13 cellular contexts compared by ENCODE assay signal in the genomic region with DNA sequence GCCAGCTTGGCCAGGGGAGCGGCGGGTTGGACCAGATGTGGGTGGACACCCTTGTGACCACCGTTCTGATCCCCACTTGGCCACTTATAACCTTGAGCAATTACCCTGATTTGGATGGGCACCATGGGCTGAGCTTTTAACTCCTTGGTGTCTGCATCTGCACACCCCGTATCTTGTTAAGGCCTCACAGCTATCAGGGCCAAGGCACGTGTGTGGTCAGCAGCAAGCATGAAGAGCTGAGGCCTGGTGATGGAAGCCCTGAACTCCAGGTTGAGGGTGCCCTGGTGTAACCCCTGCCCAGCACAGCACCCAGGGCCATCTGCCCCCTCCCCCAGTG.
DNase-seq lines count a peak whose midpoint lies in the region; ATAC-seq and TF ChIP-seq lines count a peak whose summit lies in the region.
"Had no signal": no experiment of that assay in that cellular context is flagged by ENCODE, and none has a peak within 500 bp of the region (broad histone marks: within the 10 kb centered on the region; RNA-seq: fewer than 3 reads in every experiment).

No MANE protein-coding gene starts in this region.

- peak overlapping the region; percentile 5; the same call in 1 of the 2 replicates for H3K4me3 ChIP-seq in HUES64 (ENCODE audit: low read length)
- H3K4me3 ChIP-seq in duodenal mucosa (ENCODE audit: low read depth in 1 of 2, low read length in 2 of 2) = no peak overlapping the region
- no peak overlapping the region for H3K4me3 ChIP-seq in mesenchymal stem cell (ENCODE audit: insufficient read depth in 1 of 2, low read depth in 1 of 2, low read length in 2 of 2)
- H3K4me3 ChIP-seq in thoracic aorta = no peak overlapping the region

- no peak overlapping the region for H3K4me2 ChIP-seq in mesenchymal stem cell (ENCODE audit: low read length, poor library complexity, severe bottlenecking)

- ATAC-seq in thoracic aorta (ENCODE audit: insufficient number of reproducible peaks, low FRiP score, low read depth) = no peak

- peak overlapping the region; percentile 94 for H2AK5ac ChIP-seq in mesenchymal stem cell (ENCODE audit: low read length, severe bottlenecking)

- no peak overlapping the region for H3K23ac ChIP-seq in mesenchymal stem cell (ENCODE audit: low read length in 2 of 2)

- WGBS in HUES64 = 70% methylated on average over 5 of the region's 5 CpGs
- 65% methylated on average over 5 of the region's 5 CpGs for WGBS in mesenchymal stem cell

- peak overlapping the region; percentile 86 to 98 for H2BK12ac ChIP-seq in mesenchymal stem cell (ENCODE audit: low read length in 2 of 2)

- H3K9me3 ChIP-seq in HUES64 (ENCODE audit: insufficient read depth, low read depth, low read length) (no peaks in the 10 kb centered on the region), duodenal mucosa (ENCODE audit: control insufficient read depth in 1 of 2, low read length in 2 of 2) (no peaks in the 10 kb centered on the region), mesenchymal stem cell (ENCODE audit: control insufficient read depth, low read length) (no peaks in the 10 kb centered on the region), thoracic aorta (no peaks in the 10 kb centered on the region)

- peaks cover 25% of the 10 kb centered on the region for H3K79me1 ChIP-seq in mesenchymal stem cell (replicated peaks; ENCODE audit: low read length, poor library complexity, severe bottlenecking)

- no peak for DNase-seq in mesenchymal stem cell
- no peak for DNase-seq in thoracic aorta (ENCODE audit: low spot score)
- no peak for DNase-seq in GF-D8 (lab: John Stamatoyannopoulos, UW)
- DNase-seq in Kasumi-1 (lab: John Stamatoyannopoulos, UW) = no peak
- no peak for DNase-seq in DMS79 treated with DMSO at 0.1 percent for 48 hours (lab: John Stamatoyannopoulos, UW)
- DNase-seq in NOMO-1 (lab: John Stamatoyannopoulos, UW; ENCODE audit: unreplicated experiment in 2 of 2) = no peak
- DNase-seq: activated CD4-positive, alpha-beta T cell treated with anti-CD3 and anti-CD28 coated beads for 48 hours; activated naive CD4-positive, alpha-beta T cell; COR-L47; KBM-7; NCI-H2171 treated with DMSO at 0.1 percent for 48 hours had no signal

- H3K9ac ChIP-seq in HUES64 (ENCODE audit: low read depth, low read length) (peak overlapping the region; percentile 67), duodenal mucosa (ENCODE audit: low read depth in 1 of 2, low read length in 2 of 2) (no peak overlapping the region), mesenchymal stem cell (ENCODE audit: low read length) (peak overlapping the region; percentile 81)

- peak overlapping the region; percentile 67 to 99 for H3K4ac ChIP-seq in mesenchymal stem cell (ENCODE audit: low read depth in 1 of 2, low read length in 2 of 2)

- H2BK15ac ChIP-seq in mesenchymal stem cell (ENCODE audit: low read depth, poor library complexity, severe bottlenecking) = peak overlapping the region; percentile 97

- peak overlapping the region in 1 of 2 experiments; percentile 98 for H3K14ac ChIP-seq in mesenchymal stem cell (ENCODE audit: low read length in 2 of 2)

- peak overlapping the region; percentile 71 for H2BK5ac ChIP-seq in mesenchymal stem cell (ENCODE audit: low read depth, low read length, poor library complexity, severe bottlenecking)

- peak overlapping the region; percentile 95 for H2BK120ac ChIP-seq in mesenchymal stem cell (ENCODE audit: low read depth, low read length)

- peak overlapping the region; percentile 77 for H4K91ac ChIP-seq in mesenchymal stem cell (ENCODE audit: low read length)

- H3K36me3 ChIP-seq in HUES64 (ENCODE audit: insufficient read depth, low read length) (no peaks in the 10 kb centered on the region; the same call in 1 of the 2 replicates), duodenal mucosa (ENCODE audit: control insufficient read depth in 1 of 2, insufficient read depth in 2 of 2, low read length in 2 of 2) (peaks cover 3 to 16% of the 10 kb centered on the region in 2 donors), mesenchymal stem cell (ENCODE audit: control insufficient read depth in 1 of 2, insufficient read depth in 2 of 2, low read depth in 1 of 2, low read length in 2 of 2) (peaks cover 32 to 70% of the 10 kb centered on the region in 2 experiments), thoracic aorta (no peaks in the 10 kb centered on the region)

- no peak overlapping the region for H2AFZ ChIP-seq in mesenchymal stem cell (ENCODE audit: low read depth, low read length)

- no peak for TF ChIP-seq CTCF in thoracic aorta (IDR thresholded peaks at IDR 0.05)

- H4K8ac ChIP-seq in mesenchymal stem cell (ENCODE audit: low read length) = peak overlapping the region; percentile 97

- H3K27ac ChIP-seq in HUES64 (ENCODE audit: low read depth, low read length) = peak overlapping the region; percentile 91
- peak overlapping the region; percentile 59 for H3K27ac ChIP-seq in duodenal mucosa (ENCODE audit: low read depth, low read length)
- H3K27ac ChIP-seq in mesenchymal stem cell (ENCODE audit: low read length, poor library complexity, severe bottlenecking) = peak overlapping the region; percentile 96
- H3K27ac ChIP-seq in thoracic aorta = peak overlapping the region; percentile 91 to 97

- H3K4me1 ChIP-seq in HUES64 (ENCODE audit: insufficient read depth, low read length) = peaks cover 42% of the 10 kb centered on the region
- H3K4me1 ChIP-seq in duodenal mucosa (ENCODE audit: control insufficient read depth in 1 of 2, insufficient read depth in 2 of 2, low read length in 2 of 2) = peaks cover 37 to 39% of the 10 kb centered on the region in 2 donors
- H3K4me1 ChIP-seq in mesenchymal stem cell (ENCODE audit: control insufficient read depth, insufficient read depth, low read depth, low read length) = peaks cover 84% of the 10 kb centered on the region
- peaks cover 71 to 97% of the 10 kb centered on the region in 2 donors for H3K4me1 ChIP-seq in thoracic aorta (ENCODE audit: control insufficient read depth in 1 of 2, low read depth in 2 of 2)

- H3K18ac ChIP-seq in mesenchymal stem cell (ENCODE audit: low read depth in 1 of 2, low read length in 2 of 2) = peak overlapping the region; percentile 89 to 100

- no peaks in the 10 kb centered on the region for H3K27me3 ChIP-seq in HUES64 (ENCODE audit: insufficient read depth, low read length)
- H3K27me3 ChIP-seq in duodenal mucosa (ENCODE audit: control insufficient read depth in 1 of 2, insufficient read depth in 2 of 2, low read length in 2 of 2) = no peaks in the 10 kb centered on the region
- no peaks in the 10 kb centered on the region for H3K27me3 ChIP-seq in mesenchymal stem cell (ENCODE audit: control insufficient read depth in 1 of 2, insufficient read depth in 1 of 2, low read length in 2 of 2)
- H3K27me3 ChIP-seq in thoracic aorta (replicated peaks; ENCODE audit: insufficient read depth) = no peaks in the 10 kb centered on the region

Comparison
In these comparisons a context has a peak if more than half of its experiments do, and no peak if none do; other contexts are left out.
1. H3K9ac ChIP-seq: peak in HUES64 (single experiment) and mesenchymal stem cell (single experiment); none in duodenal mucosa (0 of 2).
2. Peak in every context shown above with its lines, with median percentiles within 50 percentile points of each other: H3K27ac ChIP-seq.